ENCODE assay signal across 25 cellular contexts in genomic region chr4:91769912-91770311, GRCh38.
"Had no signal": no experiment of that assay in that cellular context is flagged by ENCODE, and none has a peak within 500 bp of the region (broad histone marks: within the 10 kb centered on the region; RNA-seq: fewer than 3 reads in every experiment).

No MANE protein-coding gene starts in this region.

- ATAC-seq: effector memory CD8-positive, alpha-beta T cell; esophagus mucosa; gastrocnemius medialis; heart right ventricle; left cardiac atrium; left lung; left ventricle myocardium superior; lower lobe of right lung; mucosa of descending colon had no signal

- H3K27me3 ChIP-seq: colonic mucosa, esophagus squamous epithelium, gastrocnemius medialis, heart right ventricle, left lung had no signal

- H3K4me1 ChIP-seq: colonic mucosa, esophagus squamous epithelium, gastrocnemius medialis, heart right ventricle, left lung, lower lobe of right lung had no signal

- H3K4me3 ChIP-seq: colonic mucosa, esophagus squamous epithelium, gastrocnemius medialis, heart right ventricle, left lung, lower lobe of right lung, mucosa of descending colon had no signal

- H3K36me3 ChIP-seq: colonic mucosa, esophagus squamous epithelium, gastrocnemius medialis, heart right ventricle, left lung, lower lobe of right lung had no signal

- H3K27ac ChIP-seq: colonic mucosa, epithelial cell of prostate, esophagus squamous epithelium, gastrocnemius medialis, heart right ventricle, left lung, lower lobe of right lung had no signal

- FAIRE-seq: endometrium, islet of Langerhans, keratinocyte had no signal

- H3K9me3 ChIP-seq: colonic mucosa, gastrocnemius medialis, lower lobe of right lung, mucosa of descending colon had no signal

- DNase-seq: colonic mucosa; cortex of kidney; effector CD8-positive, alpha-beta T cell; effector memory CD8-positive, alpha-beta T cell; endodermal cell; erythroblast; esophagus squamous epithelium; foreskin fibroblast; foreskin melanocyte; gastrocnemius medialis; glutamatergic neuron; head of caudate nucleus; heart right ventricle; hippocampal formation; left cardiac atrium; left lung; left ventricle myocardium superior; lower lobe of right lung; mesenchymal stem cell; mucosa of descending colon had no signal
